ENCODE assay signal across 12 cellular contexts in genomic region chr2:157245441-157246211, GRCh38. TPM values are rescaled to one million over a fixed set of nuclear protein-coding genes. Genes with fewer than 3 reads are reported as not detected.
DNase-seq lines count a peak whose midpoint lies in the region; ATAC-seq and TF ChIP-seq lines count a peak whose summit lies in the region.
"Had no signal": no experiment of that assay in that cellular context is flagged by ENCODE, and none has a peak within 500 bp of the region (broad histone marks: within the 10 kb centered on the region; RNA-seq: fewer than 3 reads in every experiment).

No MANE protein-coding gene starts in this region.

- H3K4me1 ChIP-seq in mesenchymal stem cell (ENCODE audit: control insufficient read depth, insufficient read depth, low read depth, low read length), result peaks cover 3% of the 10 kb centered on the region
- H3K4me1 ChIP-seq: left ventricle myocardium inferior had no signal

- in situ Hi-C loops in brain microvascular endothelial cell (cut with HindIII; ENCODE audit: low pct_ligation_motif_present, low sequenced_read_pairs) (no loop called here), G401 (cut with HindIII; ENCODE audit: low sequenced_read_pairs) (no loop called here)

- H2BK15ac ChIP-seq in mesenchymal stem cell (ENCODE audit: low read depth, poor library complexity, severe bottlenecking), result no peak overlapping the region

- H3K4me2 ChIP-seq in mesenchymal stem cell (ENCODE audit: low read length, poor library complexity, severe bottlenecking), result no peak overlapping the region

- no peak for TF ChIP-seq CTCF in brain microvascular endothelial cell (IDR thresholded peaks at IDR 0.05; ENCODE audit: low read depth, low read length, missing control alignments)

- H4K91ac ChIP-seq in mesenchymal stem cell (ENCODE audit: low read length), result no peak overlapping the region

- no peak overlapping the region for H3K4me3 ChIP-seq in brain microvascular endothelial cell (ENCODE audit: low read depth, low read length)
- H3K4me3 ChIP-seq in mesenchymal stem cell (ENCODE audit: insufficient read depth in 1 of 2, low read depth in 1 of 2, low read length in 2 of 2), result no peak overlapping the region
- H3K4me3 ChIP-seq: HAP-1, left ventricle myocardium inferior had no signal

- H3K27me3 ChIP-seq in brain microvascular endothelial cell (replicated peaks), result no peaks in the 10 kb centered on the region
- H3K27me3 ChIP-seq in mesenchymal stem cell (ENCODE audit: control insufficient read depth in 1 of 2, insufficient read depth in 1 of 2, low read length in 2 of 2), result no peaks in the 10 kb centered on the region

- H4K8ac ChIP-seq in mesenchymal stem cell (ENCODE audit: low read length), result no peak overlapping the region

- H3K36me3 ChIP-seq in brain microvascular endothelial cell (replicated peaks), result no peaks in the 10 kb centered on the region
- no peaks in the 10 kb centered on the region for H3K36me3 ChIP-seq in mesenchymal stem cell (ENCODE audit: control insufficient read depth in 1 of 2, insufficient read depth in 2 of 2, low read depth in 1 of 2, low read length in 2 of 2)
- H3K36me3 ChIP-seq: HAP-1, left ventricle myocardium inferior had no signal

- H3K27ac ChIP-seq in brain microvascular endothelial cell, result peak overlapping the region; percentile 95
- peak overlapping the region; percentile 75 for H3K27ac ChIP-seq in mesenchymal stem cell (ENCODE audit: low read length, poor library complexity, severe bottlenecking)
- H3K27ac ChIP-seq: C4-2B, HL-60, left ventricle myocardium inferior had no signal

- peak; percentile 1 for ATAC-seq in HG02678 (IDR thresholded peaks at IDR 0.05; ENCODE audit: unreplicated experiment)

- no peak overlapping the region for H2BK12ac ChIP-seq in mesenchymal stem cell (ENCODE audit: low read length in 2 of 2)

- H2BK5ac ChIP-seq in mesenchymal stem cell (ENCODE audit: low read depth, low read length, poor library complexity, severe bottlenecking), result no peak overlapping the region

- no peak overlapping the region for H2AFZ ChIP-seq in mesenchymal stem cell (ENCODE audit: low read depth, low read length)

- no peak overlapping the region for H3K23ac ChIP-seq in mesenchymal stem cell (ENCODE audit: low read length in 2 of 2)

- peak overlapping the region; percentile 80 for H3K9ac ChIP-seq in mesenchymal stem cell (ENCODE audit: low read length)

- WGBS in mesenchymal stem cell, result 74% methylated on average over 2 of the region's 3 CpGs

- H3K14ac ChIP-seq in mesenchymal stem cell (ENCODE audit: low read length in 2 of 2), result no peak overlapping the region

- H2BK120ac ChIP-seq in mesenchymal stem cell (ENCODE audit: low read depth, low read length), result no peak overlapping the region

- no peak overlapping the region for H3K4ac ChIP-seq in mesenchymal stem cell (ENCODE audit: low read depth in 1 of 2, low read length in 2 of 2)

- H3K18ac ChIP-seq in mesenchymal stem cell (ENCODE audit: low read depth in 1 of 2, low read length in 2 of 2), result no peak overlapping the region

- H3K9me3 ChIP-seq in mesenchymal stem cell (ENCODE audit: control insufficient read depth, low read length), result no peaks in the 10 kb centered on the region
- H3K9me3 ChIP-seq: HAP-1, left ventricle myocardium inferior had no signal

- H3K79me1 ChIP-seq in mesenchymal stem cell (replicated peaks; ENCODE audit: low read length, poor library complexity, severe bottlenecking), result no peaks in the 10 kb centered on the region

- DNase-seq in EH (ENCODE audit: low read depth) (peak; percentile 54), brain microvascular endothelial cell (peak; percentile 32), mesenchymal stem cell (no peak), NCI-H526 treated with DMSO at 0.1 percent for 48 hours (lab: John Stamatoyannopoulos, UW) (no peak), G401 (ENCODE audit: low spot score) (no peak), T-helper 2 cell (no peak)
- DNase-seq: left ventricle myocardium inferior, NCI-H2029 treated with DMSO at 0.1 percent for 48 hours had no signal

- H2AK5ac ChIP-seq in mesenchymal stem cell (ENCODE audit: low read length, severe bottlenecking), result no peak overlapping the region

RNA-seq across cellular contexts. Expression of gene GALNT5, which starts 11.9 kb away (rescaled TPM):
- 1.9 TPM for polyA plus RNA-seq in mesenchymal stem cell (2013, experiment 1 of 2)
- 1.9 TPM for polyA plus RNA-seq in mesenchymal stem cell (2013, experiment 2 of 2)
- total RNA-seq in G401 (2014; rRNA removed; shearing (Covaris generic)), result not detected in 2 replicates

Comparison
In these comparisons a context has a peak if more than half of its experiments do, and no peak if none do; other contexts are left out.
1. DNase-seq: peak in EH (single experiment) and brain microvascular endothelial cell (single experiment); none in mesenchymal stem cell (single experiment), NCI-H526 treated with DMSO at 0.1 percent for 48 hours (single experiment), G401 (single experiment) and T-helper 2 cell (0 of 5).